In genomic region chr4:48462363-48462762, GRCh38 we compare ENCODE assay signal across 19 cellular contexts. TPM values are rescaled to one million over a fixed set of nuclear protein-coding genes. Genes with fewer than 3 reads are reported as not detected.
DNase-seq lines count a peak whose midpoint lies in the region; ATAC-seq and TF ChIP-seq lines count a peak whose summit lies in the region.
"Had no signal": no experiment of that assay in that cellular context is flagged by ENCODE, and none has a peak within 500 bp of the region (broad histone marks: within the 10 kb centered on the region; RNA-seq: fewer than 3 reads in every experiment).

No MANE protein-coding gene starts in this region.

- H3K79me2 ChIP-seq in SK-N-SH (ENCODE audit: insufficient read depth), result no peaks in the 10 kb centered on the region

- H3K4me1 ChIP-seq in SK-N-SH (ENCODE audit: control insufficient read depth in 1 of 2, insufficient read depth in 2 of 2, low read depth in 1 of 2, low read length in 1 of 2), result peaks cover 2 to 17% of the 10 kb centered on the region in 2 experiments; a peak in 3 of 4 replicates
- H3K4me1 ChIP-seq: SJSA1 had no signal

- H3K4me3 ChIP-seq in SK-N-SH (ENCODE audit: low read depth in 2 of 2, low read length in 1 of 2), result no peak overlapping the region
- H3K4me3 ChIP-seq: SJSA1 had no signal

- peak; percentile 34 to 91; a peak in 3 of 4 replicates for TF ChIP-seq EP300 in SK-N-SH (IDR thresholded peaks at IDR 0.05; ENCODE audit: borderline replicate concordance in 1 of 2, low read depth in 1 of 2, low read length in 1 of 2)

- H3K9me3 Mint-ChIP-seq in mesothelial cell of epicardium, result peaks cover 13% of the 10 kb centered on the region

- no peaks in the 10 kb centered on the region for H3K36me3 ChIP-seq in SK-N-SH (replicated peaks in 1 of 2; ENCODE audit: control insufficient read depth in 1 of 2, insufficient read depth in 2 of 2, low read length in 1 of 2)
- H3K36me3 ChIP-seq: SJSA1 had no signal

- peak; percentile 18; the same call in 1 of the 2 replicates for TF ChIP-seq RAD21 in SK-N-SH (IDR thresholded peaks at IDR 0.05; ENCODE audit: low read length)

- H3K4me1 Mint-ChIP-seq in mesothelial cell of epicardium, result peaks cover 34% of the 10 kb centered on the region

- POLR2A ChIA-PET in SK-N-SH (lab: Yijun Ruan, JAX), result interaction anchor here (1.0 to 2.3 kb wide), 4 partner anchors 8 to 26 kb away, joined by 3 to 6 read pairs (median 4); partner anchors contain the start of gene SLC10A4

- CTCF ChIA-PET in SK-N-SH (lab: Yijun Ruan, JAX), result interaction anchor here (0.8 to 2.3 kb wide), 9 partner anchors 9 to 84 kb away, joined by 3 to 8 read pairs (median 4); no protein-coding TSS in a partner anchor

- no peak overlapping the region for H2AFZ ChIP-seq in SK-N-SH (ENCODE audit: low read depth)

- H3F3A ChIP-seq in SK-N-SH (replicated peaks; ENCODE audit: insufficient read depth), result peaks cover 9% of the 10 kb centered on the region

- peak; percentile 13 for DNase-seq in NCI-H1436 (lab: John Stamatoyannopoulos, UW)
- DNase-seq in NCI-H1436 treated with DMSO at 0.1 percent for 48 hours (lab: John Stamatoyannopoulos, UW), result no peak
- peak; percentile 61 for DNase-seq in NCI-H1105 (lab: John Stamatoyannopoulos, UW)
- DNase-seq in SK-N-SH, result peak; percentile 46
- no peak for DNase-seq in mesothelial cell of epicardium (ENCODE audit: low spot score in 2 of 2, unreplicated experiment in 2 of 2)
- DNase-seq in NCI-H446 treated with DMSO at 0.1 percent for 48 hours (lab: John Stamatoyannopoulos, UW), result no peak
- DNase-seq: 8988T, C1 segment of cervical spinal cord, GF-D8, H7, KBM-7, NCI-H187 treated with DMSO at 0.1 percent for 48 hours, NCI-H2171 treated with DMSO at 0.1 percent for 48 hours, NCI-H524, PC-3 had no signal

- H3K27me3 ChIP-seq in SK-N-SH (ENCODE audit: insufficient read depth), result no peaks in the 10 kb centered on the region
- H3K27me3 ChIP-seq: SJSA1 had no signal

- WGBS in SK-N-SH (ENCODE audit: low lambda C conversion rate), result 4% methylated on average over 5 of the region's 5 CpGs

- no peaks in the 10 kb centered on the region for H3K9me3 ChIP-seq in SK-N-SH
- H3K9me3 ChIP-seq: SJSA1 had no signal

- TF ChIP-seq CTCF in SK-N-SH (IDR thresholded peaks at IDR 0.05) (no peak), mesothelial cell of epicardium (IDR thresholded peaks at IDR 0.05; ENCODE audit: unreplicated experiment) (no peak)

- peak overlapping the region; percentile 36; the same call in 1 of the 2 replicates for H3K4me2 ChIP-seq in SK-N-SH

- H3K27ac Mint-ChIP-seq in mesothelial cell of epicardium, result peak overlapping the region; percentile 10

- H3K27me3 Mint-ChIP-seq in mesothelial cell of epicardium (ENCODE audit: low read depth), result peaks cover 2% of the 10 kb centered on the region

- no peak overlapping the region for H3K4me3 Mint-ChIP-seq in mesothelial cell of epicardium

- no peak overlapping the region for H3K9ac ChIP-seq in SK-N-SH

- no peaks in the 10 kb centered on the region for H3K9me2 ChIP-seq in SK-N-SH

- ATAC-seq in GM18868 (IDR thresholded peaks at IDR 0.05; ENCODE audit: unreplicated experiment) (no peak), HG02885 (IDR thresholded peaks at IDR 0.05; ENCODE audit: poor library complexity, unreplicated experiment) (no peak)
- ATAC-seq: PC-3 had no signal

- H3K36me3 Mint-ChIP-seq in mesothelial cell of epicardium, result no peaks in the 10 kb centered on the region

- no peaks in the 10 kb centered on the region for H4K20me1 ChIP-seq in SK-N-SH (ENCODE audit: insufficient read depth)

- peak overlapping the region; percentile 35 to 90; a peak in 3 of 4 replicates for H3K27ac ChIP-seq in SK-N-SH (ENCODE audit: low read depth in 2 of 2, low read length in 1 of 2)
- H3K27ac ChIP-seq: SJSA1 had no signal

TF ChIP-seq in SK-N-SH, 30 proteins besides CTCF, POLR2A, EP300 and RAD21 (continues in another document):
- peak; percentile 94 for TF ChIP-seq TCF12 (IDR thresholded peaks at IDR 0.05)
- TF ChIP-seq REST (IDR thresholded peaks at IDR 0.05; ENCODE audit: low read depth, low read length), result no peak
- peak; percentile 95 for TF ChIP-seq RCOR1 (IDR thresholded peaks at IDR 0.05; ENCODE audit: low read length)
- peak; percentile 54; the same call in 1 of the 2 replicates for TF ChIP-seq POLR2AphosphoS5 (IDR thresholded peaks at IDR 0.05; ENCODE audit: low read depth, low read length)
- no peak for TF ChIP-seq IRF3 (IDR thresholded peaks at IDR 0.05; ENCODE audit: low read depth, low read length)
- TF ChIP-seq CHD2 (IDR thresholded peaks at IDR 0.05; ENCODE audit: low read length, partially characterized antibody), result peak; percentile 56
- TF ChIP-seq SIN3A (IDR thresholded peaks at IDR 0.05; ENCODE audit: borderline replicate concordance, low read depth, low read length), result no peak
- peak; percentile 76 for TF ChIP-seq NFIC (IDR thresholded peaks at IDR 0.05; ENCODE audit: borderline replicate concordance)
- peak; percentile 73 for TF ChIP-seq GATA2 (CRISPR knock-in tag; IDR thresholded peaks at IDR 0.05)
- TF ChIP-seq USF1 (IDR thresholded peaks at IDR 0.05; ENCODE audit: borderline replicate concordance, low read depth), result no peak
- no peak for TF ChIP-seq USF2 (IDR thresholded peaks at IDR 0.05; ENCODE audit: borderline replicate concordance, low read depth, low read length)
- TF ChIP-seq SMC3 (IDR thresholded peaks at IDR 0.05; ENCODE audit: low read depth, low read length), result no peak
- no peak for TF ChIP-seq MXI1 (IDR thresholded peaks at IDR 0.05; ENCODE audit: low read depth, low read length)
- no peak for TF ChIP-seq YY1 (IDR thresholded peaks at IDR 0.05; ENCODE audit: low read depth)
- TF ChIP-seq FOXJ3 (CRISPR knock-in tag; IDR thresholded peaks at IDR 0.05), result peak; percentile 42; the same call in 1 of the 2 replicates

RNA-seq across cellular contexts. Expression of gene SLC10A4, which starts 20.8 kb away (rescaled TPM):
- polyA plus RNA-seq in SK-N-SH (2012; rRNA removed), result 2.5 and 2.6 TPM in 2 replicates
- 2.3 and 3.3 TPM in 2 replicates for polyA plus RNA-seq in SK-N-SH (2012; cell fraction: cytosol; rRNA removed)
- 1.9 and 2.7 TPM in 2 replicates for polyA plus RNA-seq in SK-N-SH (2012; cell fraction: nucleus; rRNA removed)
- total RNA-seq in mesothelial cell of epicardium, result 9.9 to 11.2 TPM (median 10.1 TPM) in 3 replicates
- total RNA-seq: PC-3, SJSA1 had no signal

RNA-seq across cellular contexts. Expression of gene ZAR1, which starts 27.7 kb away (rescaled TPM):
- not detected in 2 replicates for polyA plus RNA-seq in SK-N-SH (2012; rRNA removed)
- polyA plus RNA-seq in SK-N-SH (2012; cell fraction: cytosol; rRNA removed), result 0.01 and 0.03 TPM in 2 replicates
- polyA plus RNA-seq in SK-N-SH (2012; cell fraction: nucleus; rRNA removed), result 0.20 and 0.48 TPM in 2 replicates
- 2.3 to 3.1 TPM (median 3.1 TPM) in 3 replicates for total RNA-seq in mesothelial cell of epicardium
- total RNA-seq: M059J, PC-3, SJSA1 had no signal

Comparison
In these comparisons a context has a peak if more than half of its experiments do, and no peak if none do; other contexts are left out.
1. DNase-seq: peak in NCI-H1436 (single experiment), NCI-H1105 (single experiment) and SK-N-SH (single experiment); none in NCI-H1436 treated with DMSO at 0.1 percent for 48 hours (single experiment), mesothelial cell of epicardium (0 of 2) and NCI-H446 treated with DMSO at 0.1 percent for 48 hours (single experiment).